ENCODE assay signal across 1 cellular context in genomic region chr16:14344292-14344691, GRCh38.
TF ChIP-seq lines count a peak whose summit lies in the region.

No MANE protein-coding gene starts in this region.

TF ChIP-seq in IMR-90, 13 proteins besides CTCF, POLR2A, EP300 and RAD21 (continued from another document):
- TF ChIP-seq USF2 (IDR thresholded peaks at IDR 0.05; ENCODE audit: low read depth, low read length) (no peak), MXI1 (IDR thresholded peaks at IDR 0.05; ENCODE audit: borderline replicate concordance, low read depth, low read length) (no peak)
